In genomic region chr1:234987415-234988159, GRCh38 we compare ENCODE assay signal across 8 cellular contexts.
A peak's percentile ranks its signal among the peaks of the same experiment; 100 is the strongest.
DNase-seq lines count a peak whose midpoint lies in the region; ATAC-seq, FAIRE-seq and TF ChIP-seq lines count a peak whose summit lies in the region.

No MANE protein-coding gene starts in this region.

- no peak for FAIRE-seq in pancreas (lab: Jason Lieb, UNC)

- DNase-seq in NCI-H510A treated with DMSO at 0.1 percent for 48 hours (lab: John Stamatoyannopoulos, UW) (peak; percentile 29), NCI-H510A (lab: John Stamatoyannopoulos, UW) (no peak), activated B cell treated with CpG ODN at 0.5 μM for 24 hours (no peak), foreskin keratinocyte (peak in 1 of 2 donors; percentile 57), pancreas (peak in 4 of 6 donors; percentile 63 to 67 (median 64)), SKM-1 (lab: John Stamatoyannopoulos, UW; ENCODE audit: unreplicated experiment) (no peak)
- no peak for DNase-seq in NK-92 treated with Interleukin-12 subunit alpha and Interleukin-12 subunit beta, amount 100 ng/mL, for 24 hours (lab: John Stamatoyannopoulos, UW)

- peak overlapping the region; percentile 85 for H3K27ac Mint-ChIP-seq in activated B cell treated with CpG ODN at 0.5 μM for 24 hours

- H3K4me3 Mint-ChIP-seq in activated B cell treated with CpG ODN at 0.5 μM for 24 hours: peak overlapping the region; percentile 52

- no peak for TF ChIP-seq CTCF in activated B cell treated with CpG ODN at 0.5 μM for 24 hours (IDR thresholded peaks at IDR 0.05)
- no peak for TF ChIP-seq CTCF in foreskin keratinocyte (conservative IDR thresholded peaks at IDR 0.05)
- no peak for TF ChIP-seq CTCF in pancreas (IDR thresholded peaks at IDR 0.05)

- no peak overlapping the region for H3K4me3 ChIP-seq in pancreas

- no peaks in the 10 kb centered on the region for H3K36me3 ChIP-seq in pancreas

- H3K27me3 ChIP-seq in foreskin keratinocyte: no peaks in the 10 kb centered on the region
- no peaks in the 10 kb centered on the region for H3K27me3 ChIP-seq in pancreas

- 35 to 38% methylated on average over 14 of the region's 14 CpGs for WGBS in pancreas, 2 donors

- CTCF ChIA-PET in activated B cell treated with CpG ODN at 0.5 μM for 24 hours (lab: Charles Lee): interaction anchor here (0.7 to 1.2 kb wide), 2 partner anchors 9 to 96 kb away, joined by 3 to 5 read pairs; no protein-coding TSS in a partner anchor

- H3K9me3 Mint-ChIP-seq in activated B cell treated with CpG ODN at 0.5 μM for 24 hours: no peaks in the 10 kb centered on the region

- POLR2A ChIA-PET in activated B cell treated with CpG ODN at 0.5 μM for 24 hours (lab: Charles Lee): interaction anchor here (0.5 to 5.3 kb wide), 14 partner anchors 9 to 383 kb away, joined by 3 to 35 read pairs (median 3); partner anchors contain the start of gene IRF2BP2

- H3K4me1 ChIP-seq in foreskin keratinocyte (peaks cover 16% of the 10 kb centered on the region), pancreas (peaks cover 15 to 21% (median 19%) of the 10 kb centered on the region in 3 donors)

- ATAC-seq in HG02852 (IDR thresholded peaks at IDR 0.05; ENCODE audit: unreplicated experiment) (peak; percentile 72), activated B cell treated with CpG ODN at 0.5 μM for 24 hours (ENCODE audit: low read depth) (peak; percentile 69), foreskin keratinocyte (peak; percentile 80), pancreas (peak; percentile 79 to 89 (median 86))

- no peaks in the 10 kb centered on the region for H3K36me3 Mint-ChIP-seq in activated B cell treated with CpG ODN at 0.5 μM for 24 hours (ENCODE audit: low read depth)

- H3K27me3 Mint-ChIP-seq in activated B cell treated with CpG ODN at 0.5 μM for 24 hours: no peaks in the 10 kb centered on the region

- H3K27ac ChIP-seq in foreskin keratinocyte: peak overlapping the region; percentile 54
- peak overlapping the region; percentile 59 to 80 (median 67) for H3K27ac ChIP-seq in pancreas

- intact Hi-C loops in activated B cell treated with CpG ODN at 0.5 μM for 24 hours (cut with micrococcal nuclease) (loop anchor here (1.0 kb wide), 1 partner anchor 9 kb away; no protein-coding TSS in a partner anchor), pancreas (cut with DNase I) (loop anchor here in 1 of 3 donors (10.0 kb wide), 1 partner anchor 77 kb away; no protein-coding TSS in a partner anchor)

- peaks cover 58% of the 10 kb centered on the region for H3K4me1 Mint-ChIP-seq in activated B cell treated with CpG ODN at 0.5 μM for 24 hours

- no peaks in the 10 kb centered on the region for H3K9me3 ChIP-seq in pancreas

Comparison
In these comparisons a context has a peak if more than half of its experiments do, and no peak if none do; other contexts are left out.
1. DNase-seq: peak in NCI-H510A treated with DMSO at 0.1 percent for 48 hours (single experiment) and pancreas (4 of 6); none in NCI-H510A (single experiment), activated B cell treated with CpG ODN at 0.5 μM for 24 hours (single experiment), NK-92 treated with Interleukin-12 subunit alpha and Interleukin-12 subunit beta, amount 100 ng/mL, for 24 hours (single experiment) and SKM-1 (single experiment).
2. Peak in every context shown above with its lines, with median percentiles within 50 percentile points of each other: ATAC-seq.